ENCODE assay signal across 8 cellular contexts in genomic region chr12:55073043-55074022, GRCh38. TPM values are rescaled to one million over a fixed set of nuclear protein-coding genes. Genes with fewer than 3 reads are reported as not detected.
DNase-seq lines count a peak whose midpoint lies in the region; ATAC-seq and TF ChIP-seq lines count a peak whose summit lies in the region.

No MANE protein-coding gene starts in this region.

- H3K4me1 Mint-ChIP-seq in activated CD4-positive, alpha-beta T cell treated with anti-CD3 and anti-CD28 coated beads, Interleukin-2, amount 10 ng/mL, durations not matched to agents 7 days and 5 days, result peaks cover 2% of the 10 kb centered on the region

- peaks cover 0 to 8% of the 10 kb centered on the region in 2 donors for H3K27me3 ChIP-seq in right lobe of liver

- no peak overlapping the region for H3K4me3 ChIP-seq in coronary artery
- H3K4me3 ChIP-seq in right lobe of liver, result no peak overlapping the region

- H3K4me1 ChIP-seq in right lobe of liver, result no peaks in the 10 kb centered on the region

- ATAC-seq in HG02938 (IDR thresholded peaks at IDR 0.05; ENCODE audit: unreplicated experiment) (peak; percentile 63), right lobe of liver (peak; percentile 80 to 86 (median 84)), GM19467 (IDR thresholded peaks at IDR 0.05; ENCODE audit: unreplicated experiment) (no peak)

- peak; percentile 7 for DNase-seq in GF-D8 (lab: John Stamatoyannopoulos, UW)
- peak; percentile 70 for DNase-seq in NCI-H460 (ENCODE audit: extremely low read depth, low read depth)
- peak; percentile 86 for DNase-seq in activated CD4-positive, alpha-beta T cell treated with anti-CD3 and anti-CD28 coated beads, Interleukin-2, amount 10 ng/mL, durations not matched to agents 7 days and 5 days
- no peak for DNase-seq in coronary artery (ENCODE audit: low spot score)
- DNase-seq in right lobe of liver, result peak; percentile 68 to 73 (median 72)
- peak; percentile 54 to 76 (median 67) for DNase-seq in stimulated activated CD4-positive, alpha-beta T cell treated with anti-CD3 and anti-CD28 coated beads, TNF-alpha, amount 100 ng/mL, for 48 hours (ENCODE audit: low read depth in 3 of 3)

- no peak overlapping the region for H3K4me3 Mint-ChIP-seq in activated CD4-positive, alpha-beta T cell treated with anti-CD3 and anti-CD28 coated beads, Interleukin-2, amount 10 ng/mL, durations not matched to agents 7 days and 5 days

- POLR2A ChIA-PET in activated CD4-positive, alpha-beta T cell treated with anti-CD3 and anti-CD28 coated beads, Interleukin-2, amount 10 ng/mL, durations not matched to agents 7 days and 5 days (lab: Charles Lee), result no interaction called here

- CTCF ChIA-PET in activated CD4-positive, alpha-beta T cell treated with anti-CD3 and anti-CD28 coated beads, Interleukin-2, amount 10 ng/mL, durations not matched to agents 7 days and 5 days (lab: Charles Lee), result interaction anchor here (1.0 to 4.1 kb wide), 10 partner anchors 24 to 429 kb away, joined by 3 to 72 read pairs (median 6); partner anchors contain the start of gene TESPA1

- H3K9me3 Mint-ChIP-seq in activated CD4-positive, alpha-beta T cell treated with anti-CD3 and anti-CD28 coated beads, Interleukin-2, amount 10 ng/mL, durations not matched to agents 7 days and 5 days, result no peaks in the 10 kb centered on the region

- H3K36me3 ChIP-seq in right lobe of liver, result no peaks in the 10 kb centered on the region

- no peak for TF ChIP-seq POLR2A in right lobe of liver (IDR thresholded peaks at IDR 0.05)

- TF ChIP-seq CTCF in coronary artery (IDR thresholded peaks at IDR 0.05) (peak; percentile 58), right lobe of liver (IDR thresholded peaks at IDR 0.05) (peak; percentile 77 to 94 (median 87))

- H3K27ac Mint-ChIP-seq in activated CD4-positive, alpha-beta T cell treated with anti-CD3 and anti-CD28 coated beads, Interleukin-2, amount 10 ng/mL, durations not matched to agents 7 days and 5 days, result no peak overlapping the region

- H3K9me3 ChIP-seq in right lobe of liver, result no peaks in the 10 kb centered on the region

- H3K27ac ChIP-seq in coronary artery (no peak overlapping the region), right lobe of liver (no peak overlapping the region)

- H3K36me3 Mint-ChIP-seq in activated CD4-positive, alpha-beta T cell treated with anti-CD3 and anti-CD28 coated beads, Interleukin-2, amount 10 ng/mL, durations not matched to agents 7 days and 5 days (ENCODE audit: low read depth), result no peaks in the 10 kb centered on the region

- peaks cover 28% of the 10 kb centered on the region for H3K27me3 Mint-ChIP-seq in activated CD4-positive, alpha-beta T cell treated with anti-CD3 and anti-CD28 coated beads, Interleukin-2, amount 10 ng/mL, durations not matched to agents 7 days and 5 days

- intact Hi-C loops in right lobe of liver (cut with DNase I), result loop anchor here in 1 of 2 donors (5.0 kb wide), 1 partner anchor 81 kb away; no protein-coding TSS in a partner anchor

- 23% methylated on average over 8 of the region's 8 CpGs for WGBS in right lobe of liver (ENCODE audit: insufficient coverage, low coverage, low lambda C conversion rate, missing lambda C conversion rate)

RNA-seq across cellular contexts. Expression of gene OR9K2, which starts 52.9 kb away (rescaled TPM):
- total RNA-seq in NCI-H460 (2014; rRNA removed; shearing (Covaris generic)), result not detected in 2 replicates
- polyA plus RNA-seq in NCI-H460 (2014; cell fraction: nucleus; rRNA removed), result not detected in 2 replicates
- total RNA-seq in activated CD4-positive, alpha-beta T cell treated with anti-CD3 and anti-CD28 coated beads, Interleukin-2, amount 10 ng/mL, durations not matched to agents 7 days and 5 days, result not detected
- not detected for total RNA-seq in right lobe of liver

RNA-seq across cellular contexts. Expression of gene NEUROD4, which starts 53.6 kb away (rescaled TPM):
- not detected in 2 replicates for total RNA-seq in NCI-H460 (2014; rRNA removed; shearing (Covaris generic))
- polyA plus RNA-seq in NCI-H460 (2014; cell fraction: nucleus; rRNA removed), result not detected in 2 replicates
- not detected for total RNA-seq in activated CD4-positive, alpha-beta T cell treated with anti-CD3 and anti-CD28 coated beads, Interleukin-2, amount 10 ng/mL, durations not matched to agents 7 days and 5 days
- total RNA-seq in right lobe of liver, result not detected
